ENCODE assay signal across 8 cellular contexts in the genomic region with DNA sequence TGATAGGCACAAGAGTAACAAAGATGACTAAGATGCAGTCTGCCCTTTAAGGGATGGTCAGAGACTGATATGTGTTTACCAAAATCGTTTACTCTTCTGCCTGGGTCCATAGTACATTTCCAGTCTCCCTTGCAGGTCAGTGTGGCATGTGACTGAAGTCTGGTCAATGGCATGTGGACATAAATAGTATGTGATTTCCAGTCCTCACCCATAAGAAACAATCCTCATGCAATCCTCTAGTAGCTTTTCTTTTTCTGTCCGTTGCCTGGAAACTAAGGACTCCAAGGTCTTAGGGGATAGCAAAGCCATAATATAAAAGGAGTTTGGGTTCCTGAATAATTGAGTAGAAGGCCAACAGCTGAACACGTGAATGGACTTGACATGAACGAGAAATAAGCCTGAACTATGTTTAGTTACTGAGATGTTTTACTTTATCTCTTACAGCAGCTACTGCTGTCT. TPM values are rescaled to one million over a fixed set of nuclear protein-coding genes. Genes with fewer than 3 reads are reported as not detected.
DNase-seq lines count a peak whose midpoint lies in the region; ATAC-seq and TF ChIP-seq lines count a peak whose summit lies in the region.

No MANE protein-coding gene starts in this region.

- peaks cover 46% of the 10 kb centered on the region for H3K4me1 Mint-ChIP-seq in stimulated activated naive CD8-positive, alpha-beta T cell treated with anti-CD3 and anti-CD28 coated beads, Interleukin-15, Interleukin-2, amounts not matched to agents 100 ng/mL and 50 ng/mL, for 24 hours (ENCODE audit: low read depth)

- H3K9me3 ChIP-seq in breast epithelium (no peaks in the 10 kb centered on the region), lung (ENCODE audit: control insufficient read depth in 2 of 2, insufficient read depth in 1 of 2, low read length in 1 of 2) (no peaks in the 10 kb centered on the region)

- H3K4me3 Mint-ChIP-seq in stimulated activated naive CD8-positive, alpha-beta T cell treated with anti-CD3 and anti-CD28 coated beads, Interleukin-15, Interleukin-2, amounts not matched to agents 100 ng/mL and 50 ng/mL, for 24 hours = peak overlapping the region; percentile 94

- peak overlapping the region; percentile 99 for H3K27ac Mint-ChIP-seq in stimulated activated naive CD8-positive, alpha-beta T cell treated with anti-CD3 and anti-CD28 coated beads, Interleukin-15, Interleukin-2, amounts not matched to agents 100 ng/mL and 50 ng/mL, for 24 hours

- H3K36me3 ChIP-seq in breast epithelium = no peaks in the 10 kb centered on the region
- peaks cover 0 to under 1% of the 10 kb centered on the region in 2 donors for H3K36me3 ChIP-seq in lung (ENCODE audit: control insufficient read depth in 2 of 2, insufficient read depth in 2 of 2, low read length in 2 of 2)

- peaks cover 38% of the 10 kb centered on the region for H3K36me3 Mint-ChIP-seq in stimulated activated naive CD8-positive, alpha-beta T cell treated with anti-CD3 and anti-CD28 coated beads, Interleukin-15, Interleukin-2, amounts not matched to agents 100 ng/mL and 50 ng/mL, for 24 hours (ENCODE audit: low read depth)

- H3K27ac ChIP-seq in breast epithelium (peak overlapping the region; percentile 86 to 93), lung (ENCODE audit: low read depth in 1 of 2, low read length in 1 of 2) (no peak overlapping the region)

- intact Hi-C loops in breast epithelium (cut with DNase I; ENCODE audit: low total_unique reads) = no loop called here

- H3K4me3 ChIP-seq in LNCaP clone FGC (ENCODE audit: low read depth, low read length) = peak overlapping the region; percentile 65
- peak overlapping the region; percentile 73 to 90 (median 82) for H3K4me3 ChIP-seq in breast epithelium
- peak overlapping the region; percentile 84 for H3K4me3 ChIP-seq in lung

- WGBS in lung, 2 donors = 20 to 33% methylated on average over 4 of the region's 4 CpGs

- no peaks in the 10 kb centered on the region for H3K27me3 Mint-ChIP-seq in stimulated activated naive CD8-positive, alpha-beta T cell treated with anti-CD3 and anti-CD28 coated beads, Interleukin-15, Interleukin-2, amounts not matched to agents 100 ng/mL and 50 ng/mL, for 24 hours

- TF ChIP-seq POLR2A in breast epithelium (IDR thresholded peaks at IDR 0.05) = no peak

- no peaks in the 10 kb centered on the region for H3K27me3 ChIP-seq in breast epithelium
- no peaks in the 10 kb centered on the region for H3K27me3 ChIP-seq in lung (ENCODE audit: control insufficient read depth, insufficient read depth)

- ATAC-seq in stimulated activated naive CD8-positive, alpha-beta T cell treated with anti-CD3 and anti-CD28 coated beads, Interleukin-15, Interleukin-2, amounts not matched to agents 100 U/mL and 50 U/mL, for 24 hours = no peak
- ATAC-seq in lung (ENCODE audit: insufficient read depth, low FRiP score) (no peak), HG03521 (IDR thresholded peaks at IDR 0.05; ENCODE audit: unreplicated experiment) (no peak)

- no peaks in the 10 kb centered on the region for H3K9me3 Mint-ChIP-seq in stimulated activated naive CD8-positive, alpha-beta T cell treated with anti-CD3 and anti-CD28 coated beads, Interleukin-15, Interleukin-2, amounts not matched to agents 100 ng/mL and 50 ng/mL, for 24 hours

- no peak for DNase-seq in stimulated activated naive CD8-positive, alpha-beta T cell treated with anti-CD3 and anti-CD28 coated beads, Interleukin-15, Interleukin-2, amounts not matched to agents 100 U/mL and 50 U/mL, for 24 hours
- no peak for DNase-seq in LNCaP clone FGC (ENCODE audit: low read depth)
- DNase-seq in breast epithelium (ENCODE audit: low spot score in 2 of 2) = no peak
- no peak for DNase-seq in lung (ENCODE audit: low spot score)
- DNase-seq in stimulated activated naive CD4-positive, alpha-beta T cell (lab: John Stamatoyannopoulos, UW) = no peak
- no peak for DNase-seq in H4 (ENCODE audit: low spot score)

- H3K4me1 ChIP-seq in breast epithelium = no peaks in the 10 kb centered on the region
- peaks cover 2 to 8% of the 10 kb centered on the region in 2 donors for H3K4me1 ChIP-seq in lung (ENCODE audit: control insufficient read depth in 2 of 2, insufficient read depth in 2 of 2, low read length in 2 of 2)

- TF ChIP-seq CTCF in LNCaP clone FGC (IDR thresholded peaks at IDR 0.05; ENCODE audit: control insufficient read depth, extremely low read depth, insufficient read depth) (no peak), breast epithelium (IDR thresholded peaks at IDR 0.05) (no peak), lung (IDR thresholded peaks at IDR 0.05; ENCODE audit: control extremely low read depth, extremely low read depth) (no peak)

RNA-seq across cellular contexts. Expression of gene SLC9B2, which starts 1.1 kb away (rescaled TPM):
- total RNA-seq in breast epithelium (10 to 100 TPM; 14.9 to 17.0 (median 15.1) TPM), lung (1 to 10 TPM; 5.6 to 8.6 TPM)
- 1 to 10 TPM; 3.1 to 6.4 TPM for polyA plus RNA-seq in lung
- total RNA-seq in H4 (2014; rRNA removed; shearing (Covaris generic)) = 13.5 and 13.8 TPM in 2 replicates

RNA-seq across cellular contexts. Expression of gene BDH2, which starts 24.2 kb away (rescaled TPM):
- total RNA-seq in breast epithelium = 10 to 100 TPM; 65.2 to 97.3 (median 78.1) TPM
- 10 to 100 TPM; 33.3 to 99.2 TPM for total RNA-seq in lung
- 10 to 100 TPM; 30.9 to 75.5 TPM for polyA plus RNA-seq in lung
- 42.0 and 49.3 TPM in 2 replicates for total RNA-seq in H4 (2014; rRNA removed; shearing (Covaris generic))

RNA-seq across cellular contexts. Expression of gene SLC9B1, which starts 56.0 kb away (rescaled TPM):
- total RNA-seq in breast epithelium (1 to 10 TPM in 2 of 3 donors, under 1 TPM in 1; 0.44 to 1.6 (median 1.3) TPM), lung (1 to 10 TPM in 1 of 2 donors, under 1 TPM in 1; 0.49 to 4.6 TPM)
- under 1 TPM; 0.12 to 0.22 TPM for polyA plus RNA-seq in lung
- total RNA-seq in H4 (2014; rRNA removed; shearing (Covaris generic)) = not detected in 2 replicates

Comparison
In these comparisons a context has a peak if more than half of its experiments do, and no peak if none do; other contexts are left out.
1. H3K27ac ChIP-seq: peak in breast epithelium (2 of 2); none in lung (0 of 2).
2. Peak in every context shown above with its lines, with median percentiles within 50 percentile points of each other: H3K4me3 ChIP-seq.